ENCODE assay signal across 9 cellular contexts in the genomic region with DNA sequence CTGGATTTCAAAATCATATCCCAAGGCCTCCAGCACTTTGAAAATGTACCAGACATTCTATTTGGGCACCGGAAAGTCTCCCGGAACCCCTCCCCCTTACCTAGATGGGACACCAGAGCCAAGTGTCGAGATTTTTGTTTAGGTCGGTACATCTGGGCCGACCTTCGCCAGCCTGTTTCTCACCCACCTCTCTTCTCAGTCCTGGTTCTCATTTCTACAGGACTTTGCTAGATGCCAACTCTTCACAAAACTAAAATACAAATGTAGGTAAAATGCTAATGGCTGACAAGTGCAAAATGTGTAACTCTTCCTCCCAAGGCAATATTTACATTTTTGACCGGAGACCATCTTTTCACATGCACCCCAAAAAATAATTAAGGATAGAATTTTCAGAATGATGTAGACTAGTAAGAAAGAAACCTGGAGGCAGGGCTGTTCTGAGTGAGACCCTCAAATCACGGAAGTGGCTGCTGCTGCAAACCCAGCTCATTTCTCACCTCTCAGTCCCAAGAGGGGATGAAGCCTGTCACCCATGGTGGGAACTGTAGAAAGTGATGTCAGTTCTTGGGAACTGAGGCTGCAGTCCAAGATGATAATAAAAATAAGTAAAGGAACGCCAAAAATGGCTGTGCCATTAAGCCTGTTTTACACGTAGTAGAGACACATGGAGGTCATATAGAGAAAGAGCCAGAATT. TPM values are rescaled to one million over a fixed set of nuclear protein-coding genes. Genes with fewer than 3 reads are reported as not detected.
DNase-seq lines count a peak whose midpoint lies in the region; ATAC-seq and TF ChIP-seq lines count a peak whose summit lies in the region.
"Not testable (repeated sequence)": the region's sequence is repeated elsewhere in the genome, so short reads cannot be mapped to it uniquely, and the experiment has no call there.
"Had no signal": no experiment of that assay in that cellular context is flagged by ENCODE, and none has a peak within 500 bp of the region (broad histone marks: within the 10 kb centered on the region; RNA-seq: fewer than 3 reads in every experiment).

No MANE protein-coding gene starts in this region.

- H3K27ac Mint-ChIP-seq in CD14-positive monocyte, result peak overlapping the region in 6 of 7 donors; percentile 87 to 95 (median 90)
- peak overlapping the region; percentile 62 for H3K27ac Mint-ChIP-seq in activated B cell treated with CpG ODN at 0.5 μM for 24 hours
- peak overlapping the region; percentile 69 to 95 for H3K27ac Mint-ChIP-seq in natural killer cell
- H3K27ac Mint-ChIP-seq in stimulated activated naive CD8-positive, alpha-beta T cell treated with anti-CD3 and anti-CD28 coated beads, Interleukin-15, amount 100 ng/mL, for 72 hours, result peak overlapping the region; percentile 87 to 91

- not testable (repeated sequence) for H3K56ac ChIP-seq in IMR-90 (ENCODE audit: extremely low read depth, insufficient read depth, low read length)

- not testable (repeated sequence) for H3K4me1 ChIP-seq in IMR-90 (ENCODE audit: control insufficient read depth, insufficient read depth, low read length); breast epithelium
- peaks cover 0 to 25% (median 4%) of the 10 kb centered on the region in 9 donors for H3K4me1 ChIP-seq in heart right ventricle

- H2BK20ac ChIP-seq in IMR-90 (ENCODE audit: low read depth, low read length), result not testable (repeated sequence)

- H4K20me1 ChIP-seq in IMR-90 (ENCODE audit: insufficient read depth, low read length), result not testable (repeated sequence)

- intact Hi-C loops in CD14-positive monocyte (cut with micrococcal nuclease), result not testable (repeated sequence)
- intact Hi-C loops in IMR-90 (cut with micrococcal nuclease), result loop anchor here (1.0 kb wide), 1 partner anchor 23 kb away; no protein-coding TSS in a partner anchor
- intact Hi-C loops in activated B cell treated with CpG ODN at 0.5 μM for 24 hours (cut with micrococcal nuclease), result loop anchor here (1.0 to 5.0 kb wide), 6 partner anchors 14 to 404 kb away; a partner anchor contains a TSS
- intact Hi-C loops in breast epithelium (cut with DNase I; ENCODE audit: low total_unique reads), result loop anchor here (10.0 kb wide), 1 partner anchor 52 kb away; a partner anchor contains a TSS
- intact Hi-C loops in heart right ventricle (cut with DNase I), result loop anchor here in 3 of 10 donors (5.0 kb wide), 2 partner anchors 50 to 65 kb away; a partner anchor contains a TSS
- intact Hi-C loops in natural killer cell (cut with micrococcal nuclease), result loop anchor here (1.0 kb wide), 1 partner anchor 23 kb away; no protein-coding TSS in a partner anchor

- H3K79me1 ChIP-seq in IMR-90 (ENCODE audit: low read depth in 1 of 2, low read length in 2 of 2), result not testable (repeated sequence)

- H3K27me3 Mint-ChIP-seq in CD14-positive monocyte (ENCODE audit: low read depth in 3 of 3); activated B cell treated with CpG ODN at 0.5 μM for 24 hours; natural killer cell (ENCODE audit: low read depth in 2 of 2); stimulated activated naive CD8-positive, alpha-beta T cell treated with anti-CD3 and anti-CD28 coated beads, Interleukin-15, amount 100 ng/mL, for 72 hours: not testable (repeated sequence)

- CTCF ChIA-PET in IMR-90 (lab: Yijun Ruan, JAX); activated B cell treated with CpG ODN at 0.5 μM for 24 hours (lab: Charles Lee): not testable (repeated sequence)

- not testable (repeated sequence) for H2BK120ac ChIP-seq in IMR-90 (ENCODE audit: low read depth, low read length)

- H2AK5ac ChIP-seq in IMR-90 (ENCODE audit: low read depth, low read length), result not testable (repeated sequence)

- not testable (repeated sequence) for H3K4ac ChIP-seq in IMR-90 (ENCODE audit: low read depth, low read length)

- peaks cover 61% of the 10 kb centered on the region for H3K4me1 Mint-ChIP-seq in CD14-positive monocyte
- H3K4me1 Mint-ChIP-seq in activated B cell treated with CpG ODN at 0.5 μM for 24 hours, result not testable (repeated sequence)
- peaks cover 9 to 19% of the 10 kb centered on the region in 2 donors for H3K4me1 Mint-ChIP-seq in natural killer cell
- peaks cover 15% of the 10 kb centered on the region for H3K4me1 Mint-ChIP-seq in stimulated activated naive CD8-positive, alpha-beta T cell treated with anti-CD3 and anti-CD28 coated beads, Interleukin-15, amount 100 ng/mL, for 72 hours

- TF ChIP-seq RAD21 in IMR-90 (IDR thresholded peaks at IDR 0.05; ENCODE audit: low read length), result not testable (repeated sequence)

- not testable (repeated sequence) for DNase-seq in CD14-positive monocyte (ENCODE audit: low spot score); IMR-90; activated B cell treated with CpG ODN at 0.5 μM for 24 hours; breast epithelium (ENCODE audit: low spot score in 2 of 2); heart right ventricle; natural killer cell; stimulated activated naive CD8-positive, alpha-beta T cell treated with anti-CD3 and anti-CD28 coated beads, Interleukin-15, amount 100 ng/mL, for 72 hours

- POLR2A ChIA-PET in IMR-90 (lab: Charles Lee; ENCODE audit: unreplicated experiment); activated B cell treated with CpG ODN at 0.5 μM for 24 hours (lab: Charles Lee): not testable (repeated sequence)

- not testable (repeated sequence) for H3K23ac ChIP-seq in IMR-90 (ENCODE audit: low read depth, low read length)

- ATAC-seq in GM21447 (IDR thresholded peaks at IDR 0.05; ENCODE audit: unreplicated experiment) (peak; percentile 13), activated B cell treated with CpG ODN at 0.5 μM for 24 hours (ENCODE audit: low read depth) (peak; percentile 16), heart right ventricle (peak in 1 of 8 donors; percentile 7), natural killer cell (peak in 1 of 3 donors; percentile 6)
- ATAC-seq in IMR-90 (ENCODE audit: low read depth), result not testable (repeated sequence)
- ATAC-seq in stimulated activated naive CD8-positive, alpha-beta T cell treated with anti-CD3 and anti-CD28 coated beads, Interleukin-15, amount 100 ng/mL, for 72 hours, result peak; percentile 29

- H3K9me3 Mint-ChIP-seq in CD14-positive monocyte; activated B cell treated with CpG ODN at 0.5 μM for 24 hours; natural killer cell; stimulated activated naive CD8-positive, alpha-beta T cell treated with anti-CD3 and anti-CD28 coated beads, Interleukin-15, amount 100 ng/mL, for 72 hours: not testable (repeated sequence)

- not testable (repeated sequence) for H3K9me3 ChIP-seq in IMR-90 (ENCODE audit: control insufficient read depth, insufficient read depth, low read length); breast epithelium
- peaks cover 0 to 11% (median 0%) of the 10 kb centered on the region in 11 donors for H3K9me3 ChIP-seq in heart right ventricle

- H3K27ac ChIP-seq in IMR-90 (ENCODE audit: insufficient read depth, low read length), result not testable (repeated sequence)
- H3K27ac ChIP-seq in breast epithelium (peak overlapping the region; percentile 90 to 96), heart right ventricle (peak overlapping the region; percentile 63 to 96 (median 94))

- not testable (repeated sequence) for H3K4me2 ChIP-seq in IMR-90 (ENCODE audit: low read depth, low read length)

- H3K9ac ChIP-seq in IMR-90 (ENCODE audit: low read depth, low read length), result not testable (repeated sequence)

- not testable (repeated sequence) for H4K8ac ChIP-seq in IMR-90 (ENCODE audit: low read depth in 2 of 2, low read length in 2 of 2)

- dilution Hi-C loops in IMR-90 (cut with HindIII; ENCODE audit: low sequenced_read_pairs, unreplicated experiment), result not testable (repeated sequence)

- H3K36me3 ChIP-seq in IMR-90 (ENCODE audit: control insufficient read depth, insufficient read depth, low read length); breast epithelium; heart right ventricle: not testable (repeated sequence)

- BruUV-seq in IMR-90 (replicated peaks; lab: Mats Ljungman, UMichigan), result not testable (repeated sequence)

- WGBS in IMR-90 (ENCODE audit: extremely low coverage in 2 of 2, insufficient read length in 1 of 2), 2 experiments, result 48% methylated on average over 4 of the region's 10 CpGs; no CpG with 5 or more reads in 1 of the 2 experiments
- 44 to 46% methylated on average over 10 of the region's 10 CpGs for WGBS in heart right ventricle, 2 donors

- peak overlapping the region; percentile 87 for H2AFZ ChIP-seq in IMR-90 (replicated peaks; ENCODE audit: low read length, poor library complexity)

- not testable (repeated sequence) for H3K36me3 Mint-ChIP-seq in CD14-positive monocyte; activated B cell treated with CpG ODN at 0.5 μM for 24 hours (ENCODE audit: low read depth); natural killer cell

- not testable (repeated sequence) for H2BK15ac ChIP-seq in IMR-90 (ENCODE audit: low read depth, low read length)

- not testable (repeated sequence) for H3K9me1 ChIP-seq in IMR-90 (ENCODE audit: insufficient read depth, low read length)

- in situ Hi-C loops in IMR-90 (cut with MboI; ENCODE audit: low sequenced_read_pairs), result loop anchor here (10.0 kb wide), 1 partner anchor 52 kb away; a partner anchor contains a TSS

- TF ChIP-seq POLR2A in IMR-90 (IDR thresholded peaks at IDR 0.05; ENCODE audit: low read depth, low read length); breast epithelium (IDR thresholded peaks at IDR 0.05): not testable (repeated sequence)

- peak; percentile 37 for TF ChIP-seq CTCF in CD14-positive monocyte (IDR thresholded peaks at IDR 0.05)
- TF ChIP-seq CTCF in IMR-90 (conservative IDR thresholded peaks at IDR 0.05; ENCODE audit: low read depth, low read length); activated B cell treated with CpG ODN at 0.5 μM for 24 hours (IDR thresholded peaks at IDR 0.05); breast epithelium (IDR thresholded peaks at IDR 0.05); heart right ventricle (IDR thresholded peaks at IDR 0.05): not testable (repeated sequence)
- TF ChIP-seq CTCF in natural killer cell (IDR thresholded peaks at IDR 0.05), result peak; percentile 3

- H3K27me3 ChIP-seq in IMR-90 (ENCODE audit: control insufficient read depth, insufficient read depth, low read length); breast epithelium; heart right ventricle: not testable (repeated sequence)

- not testable (repeated sequence) for H3K18ac ChIP-seq in IMR-90 (ENCODE audit: low read depth, low read length)

- not testable (repeated sequence) for H2BK5ac ChIP-seq in IMR-90 (ENCODE audit: low read depth, low read length, poor library complexity, severe bottlenecking)

- H3K4me3 ChIP-seq in IMR-90 (ENCODE audit: insufficient read depth, low read depth, low read length), result not testable (repeated sequence)
- H3K4me3 ChIP-seq in breast epithelium (peak overlapping the region; percentile 51 to 71 (median 57)), heart right ventricle (peak overlapping the region in 9 of 10 donors; percentile 46 to 83 (median 71))

- H3K14ac ChIP-seq in IMR-90 (replicated peaks; ENCODE audit: low read depth, low read length), result not testable (repeated sequence)

- not testable (repeated sequence) for H4K91ac ChIP-seq in IMR-90 (ENCODE audit: insufficient read depth, low read depth, low read length)

- H3K4me3 Mint-ChIP-seq in CD14-positive monocyte (peak overlapping the region; percentile 99 to 100), activated B cell treated with CpG ODN at 0.5 μM for 24 hours (peak overlapping the region; percentile 89), natural killer cell (peak overlapping the region; percentile 90)
- H3K4me3 Mint-ChIP-seq in stimulated activated naive CD8-positive, alpha-beta T cell treated with anti-CD3 and anti-CD28 coated beads, Interleukin-15, amount 100 ng/mL, for 72 hours, result peak overlapping the region; percentile 89 to 96

- H4K5ac ChIP-seq in IMR-90 (ENCODE audit: low read depth, low read length), result not testable (repeated sequence)

- not testable (repeated sequence) for H2AK9ac ChIP-seq in IMR-90 (replicated peaks; ENCODE audit: low read depth, low read length, poor library complexity)

RNA-seq across cellular contexts. Expression of a gene that starts 14.7 kb away (rescaled TPM):
- polyA plus RNA-seq in CD14-positive monocyte, result not detected
- total RNA-seq in IMR-90 (2012; rRNA removed), result under 0.01 TPM in 1 of 2 replicates, not detected in the other
- 0.03 TPM in 1 of 2 replicates, not detected in the other for polyA plus RNA-seq in IMR-90 (2012; rRNA removed)
- polyA plus RNA-seq in IMR-90 (2012; cell fraction: cytosol; rRNA removed), result 0.01 TPM in 1 of 2 replicates, not detected in the other
- 0.10 and 0.23 TPM in 2 replicates for polyA plus RNA-seq in IMR-90 (2012; cell fraction: nucleus; rRNA removed; ENCODE audit: low replicate concordance)
- total RNA-seq in activated B cell treated with CpG ODN at 0.5 μM for 24 hours, result 3.5 and 3.9 TPM in 2 replicates
- total RNA-seq in breast epithelium, result under 1 TPM; 0.16 to 0.98 (median 0.73) TPM
- total RNA-seq in heart right ventricle, result under 1 TPM in 7 of 10 donors, not detected in 3; 0.06 to 0.31 (median 0.08) TPM
- under 1 TPM; 0.13 to 0.44 TPM for polyA plus RNA-seq in heart right ventricle
- 10 to 100 TPM; 17.8 to 28.6 (median 18.6) TPM for total RNA-seq in natural killer cell

RNA-seq across cellular contexts. Expression of a gene that starts 34.3 kb away (rescaled TPM):
- polyA plus RNA-seq in CD14-positive monocyte, result not detected
- not detected in 2 replicates for total RNA-seq in IMR-90 (2012; rRNA removed)
- not detected in 2 replicates for polyA plus RNA-seq in IMR-90 (2012; rRNA removed)
- polyA plus RNA-seq in IMR-90 (2012; cell fraction: cytosol; rRNA removed), result not detected in 2 replicates
- 0.09 TPM in 1 of 2 replicates, not detected in the other for polyA plus RNA-seq in IMR-90 (2012; cell fraction: nucleus; rRNA removed; ENCODE audit: low replicate concordance)
- total RNA-seq in activated B cell treated with CpG ODN at 0.5 μM for 24 hours, result 0.09 TPM in 1 of 2 replicates, not detected in the other
- not detected for total RNA-seq in breast epithelium
- total RNA-seq in heart right ventricle, result under 1 TPM in 4 of 10 donors, not detected in 6; 0.12 to 0.64 (median 0.41) TPM
- not detected for polyA plus RNA-seq in heart right ventricle
- total RNA-seq in natural killer cell, result not detected
- total RNA-seq: dermis microvascular lymphatic vessel endothelial cell had no signal

RNA-seq across cellular contexts. Expression of a gene that starts 48.4 kb away (rescaled TPM):
- polyA plus RNA-seq in CD14-positive monocyte, result 10 to 100 TPM; 42.6 to 46.6 TPM
- 11.1 and 12.5 TPM in 2 replicates for total RNA-seq in IMR-90 (2012; rRNA removed)
- polyA plus RNA-seq in IMR-90 (2012; rRNA removed), result 17.3 and 19.6 TPM in 2 replicates
- 12.7 and 16.3 TPM in 2 replicates for polyA plus RNA-seq in IMR-90 (2012; cell fraction: cytosol; rRNA removed)
- 7.9 and 8.3 TPM in 2 replicates for polyA plus RNA-seq in IMR-90 (2012; cell fraction: nucleus; rRNA removed; ENCODE audit: low replicate concordance)
- 12.7 and 17.9 TPM in 2 replicates for total RNA-seq in activated B cell treated with CpG ODN at 0.5 μM for 24 hours
- total RNA-seq in breast epithelium, result 10 to 100 TPM; 13.4 to 22.9 (median 16.8) TPM
- total RNA-seq in heart right ventricle, result 10 to 100 TPM; 22.9 to 38.0 (median 30.7) TPM
- 10 to 100 TPM; 25.5 to 52.4 TPM for polyA plus RNA-seq in heart right ventricle
- total RNA-seq in natural killer cell, result 10 to 100 TPM in 1 of 3 donors, 1 to 10 TPM in 2; 8.6 to 12.4 (median 9.7) TPM

RNA-seq across cellular contexts. Expression of a gene that starts 57.0 kb away (rescaled TPM):
- polyA plus RNA-seq in CD14-positive monocyte, result 10 to 100 TPM; 29.9 to 34.2 TPM
- 11.1 and 13.4 TPM in 2 replicates for total RNA-seq in IMR-90 (2012; rRNA removed)
- 23.9 and 29.4 TPM in 2 replicates for polyA plus RNA-seq in IMR-90 (2012; rRNA removed)
- polyA plus RNA-seq in IMR-90 (2012; cell fraction: cytosol; rRNA removed), result 22.8 and 50.7 TPM in 2 replicates
- 32.9 and 58.5 TPM in 2 replicates for polyA plus RNA-seq in IMR-90 (2012; cell fraction: nucleus; rRNA removed; ENCODE audit: low replicate concordance)
- 82.1 and 102 TPM in 2 replicates for total RNA-seq in activated B cell treated with CpG ODN at 0.5 μM for 24 hours
- total RNA-seq in breast epithelium, result 10 to 100 TPM; 20.5 to 51.5 (median 24.3) TPM
- total RNA-seq in heart right ventricle, result 1 to 10 TPM in 9 of 10 donors, under 1 TPM in 1; 0.75 to 6.8 (median 2.6) TPM
- 1 to 10 TPM; 2.5 to 7.3 TPM for polyA plus RNA-seq in heart right ventricle
- 10 to 100 TPM in 2 of 3 donors, 1 to 10 TPM in 1; 9.8 to 13.8 (median 12.3) TPM for total RNA-seq in natural killer cell
